ENCODE assay signal across 8 cellular contexts in the genomic region with DNA sequence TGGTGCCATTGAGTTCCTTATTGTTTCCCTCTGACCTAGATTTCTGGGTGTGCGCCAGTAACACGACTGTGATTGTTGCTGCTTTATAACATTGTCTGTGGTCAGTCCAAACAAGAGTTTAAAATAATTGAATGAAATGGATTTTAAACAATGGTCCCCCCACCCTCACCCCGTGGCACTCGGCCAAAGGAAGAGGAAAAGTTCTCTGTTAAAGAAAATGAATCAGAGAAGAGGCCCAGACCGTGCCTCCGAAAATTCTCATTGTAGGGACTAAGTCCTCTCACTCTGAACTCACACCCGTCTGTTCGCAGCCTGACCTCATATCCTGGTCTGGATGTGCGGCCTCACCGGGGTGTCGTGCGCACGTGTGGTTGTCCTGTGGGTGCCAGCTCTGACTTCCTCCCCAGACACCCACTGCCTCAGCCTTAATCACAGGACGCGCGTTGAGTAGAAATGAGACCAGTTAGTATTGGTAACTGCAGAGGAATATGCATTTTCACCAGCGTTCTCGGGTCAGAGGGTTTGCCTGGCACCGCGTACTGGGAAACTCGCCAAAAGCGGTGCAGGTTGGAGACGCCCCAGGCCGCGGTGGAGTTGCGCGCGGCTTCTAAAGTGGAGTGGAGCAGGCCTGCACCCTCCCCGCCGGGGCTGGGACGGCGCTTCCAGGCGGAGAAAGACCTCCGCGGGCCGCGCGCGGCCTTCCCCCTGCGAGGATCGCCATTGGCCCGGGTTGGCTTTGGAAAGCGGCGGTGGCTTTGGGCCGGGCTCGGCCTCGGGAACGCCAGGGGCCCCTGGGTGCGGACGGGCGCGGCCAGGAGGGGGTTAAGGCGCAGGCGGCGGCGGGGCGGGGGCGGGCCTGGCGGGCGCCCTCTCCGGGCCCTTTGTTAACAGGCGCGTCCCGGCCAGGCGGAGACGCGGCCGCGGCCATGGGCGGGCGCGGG. TPM values are rescaled to one million over a fixed set of nuclear protein-coding genes. Genes with fewer than 3 reads are reported as not detected.
DNase-seq lines count a peak whose midpoint lies in the region; ATAC-seq and TF ChIP-seq lines count a peak whose summit lies in the region.

A gene (plus strand): TSS at position 884 of the 941 bp plus-strand sequence. CDS start 193 bp downstream, outside the sequence.

- H3K27me3 ChIP-seq in stomach smooth muscle (ENCODE audit: control insufficient read depth in 1 of 2, insufficient read depth in 2 of 2, low read length in 2 of 2) = no peaks in the 10 kb centered on the region

- H3K27ac Mint-ChIP-seq in activated T-helper 17 cell treated with anti-CD3 and anti-CD28 coated beads, Interleukin-2, amount 50 U/mL, for 72 hours = peak within 1 kb of the TSS; percentile 88
- H3K27ac Mint-ChIP-seq in nephron progenitor cell = peak within 1 kb of the TSS; percentile 99

- no peaks in the 10 kb centered on the region for H3K36me3 Mint-ChIP-seq in activated T-helper 17 cell treated with anti-CD3 and anti-CD28 coated beads, Interleukin-2, amount 50 U/mL, for 72 hours (ENCODE audit: low read depth)
- peaks cover 1% of the 10 kb centered on the region for H3K36me3 Mint-ChIP-seq in nephron progenitor cell (ENCODE audit: low read depth)

- DNase-seq in CMK (ENCODE audit: low read depth) (peak; percentile 7), HuH-7 (ENCODE audit: low spot score) (peak; percentile 86), RKO (ENCODE audit: low spot score) (peak; percentile 100), fibroblast of mammary gland (ENCODE audit: low read depth) (peak; percentile 92), nephron progenitor cell (peak; percentile 73)

- H3K4me1 Mint-ChIP-seq in activated T-helper 17 cell treated with anti-CD3 and anti-CD28 coated beads, Interleukin-2, amount 50 U/mL, for 72 hours = peaks cover 15% of the 10 kb centered on the region
- H3K4me1 Mint-ChIP-seq in nephron progenitor cell = peaks cover 81% of the 10 kb centered on the region

- TF ChIP-seq CTCF in fibroblast of mammary gland (conservative IDR thresholded peaks at IDR 0.05; ENCODE audit: control insufficient read depth, insufficient read depth, low read depth, low read length) = no peak
- TF ChIP-seq CTCF in nephron progenitor cell (IDR thresholded peaks at IDR 0.05) = no peak

- peak within 1 kb of the TSS; percentile 96 to 98 for H3K9ac ChIP-seq in stomach smooth muscle (ENCODE audit: low read length in 2 of 2)

- H3K4me1 ChIP-seq in stomach smooth muscle (ENCODE audit: control insufficient read depth, insufficient read depth, low read length) = peaks cover 32% of the 10 kb centered on the region

- H3K27ac ChIP-seq in stomach smooth muscle (ENCODE audit: low read length) = peak within 1 kb of the TSS; percentile 95

- H3K27me3 Mint-ChIP-seq in activated T-helper 17 cell treated with anti-CD3 and anti-CD28 coated beads, Interleukin-2, amount 50 U/mL, for 72 hours = no peaks in the 10 kb centered on the region
- H3K27me3 Mint-ChIP-seq in nephron progenitor cell (ENCODE audit: low read depth, poor library complexity) = no peaks in the 10 kb centered on the region

- ATAC-seq in GM19467 (IDR thresholded peaks at IDR 0.05; ENCODE audit: unreplicated experiment) = peak; percentile 60
- peak; percentile 92 for ATAC-seq in activated T-helper 17 cell treated with anti-CD3 and anti-CD28 coated beads, Interleukin-2, amount 50 U/mL, for 72 hours (replicated peaks)

- H3K4me3 ChIP-seq in fibroblast of mammary gland (ENCODE audit: control insufficient read depth, low read depth, low read length) = peak within 1 kb of the TSS; percentile 75
- peak within 1 kb of the TSS; percentile 86 to 89 for H3K4me3 ChIP-seq in stomach smooth muscle (ENCODE audit: low read length in 2 of 2)

- no peaks in the 10 kb centered on the region for H3K9me3 ChIP-seq in stomach smooth muscle (ENCODE audit: control insufficient read depth in 2 of 2, low read length in 2 of 2)

- peak within 1 kb of the TSS; percentile 82 for H3K4me3 Mint-ChIP-seq in activated T-helper 17 cell treated with anti-CD3 and anti-CD28 coated beads, Interleukin-2, amount 50 U/mL, for 72 hours
- peak within 1 kb of the TSS; percentile 98 for H3K4me3 Mint-ChIP-seq in nephron progenitor cell

- H3K36me3 ChIP-seq in stomach smooth muscle (ENCODE audit: control insufficient read depth in 2 of 2, insufficient read depth in 2 of 2, low read length in 2 of 2) = no peaks in the 10 kb centered on the region

- H3K9me3 Mint-ChIP-seq in activated T-helper 17 cell treated with anti-CD3 and anti-CD28 coated beads, Interleukin-2, amount 50 U/mL, for 72 hours = no peaks in the 10 kb centered on the region
- peaks cover 2% of the 10 kb centered on the region for H3K9me3 Mint-ChIP-seq in nephron progenitor cell

RNA-seq across cellular contexts. Expression of the gene that starts here (rescaled TPM):
- total RNA-seq in activated T-helper 17 cell treated with anti-CD3 and anti-CD28 coated beads, Interleukin-2, amount 50 U/mL, for 72 hours = 10 to 100 TPM; 19.5 to 35.9 TPM

Comparison
In these comparisons a context has a peak if more than half of its experiments do, and no peak if none do; other contexts are left out.
1. Peak in every context shown above with its lines: DNase-seq, ATAC-seq, H3K4me3 ChIP-seq and H3K27ac ChIP-seq.
2. DNase-seq: peak in every context shown above with its lines; median percentile 100 in RKO; 92 in fibroblast of mammary gland; 86 in HuH-7; 73 in nephron progenitor cell; 7 in CMK.